In genomic region chr7:106569500-106569929, GRCh38 we compare ENCODE assay signal across 1 cellular context.
TF ChIP-seq lines count a peak whose summit lies in the region.

No MANE protein-coding gene starts in this region.

TF ChIP-seq in K562, 482 proteins besides CTCF, POLR2A, EP300 and RAD21 (continued from another document and continues in another):
- TF ChIP-seq HOMEZ (CRISPR knock-in tag; IDR thresholded peaks at IDR 0.05) (0 out of 2 replicates have a peak, but pooled peaks have one; percentile 65), BRD4 (IDR thresholded peaks at IDR 0.05) (peak; percentile 75; the same call in 1 of the 2 replicates), TCF7L2 (IDR thresholded peaks at IDR 0.05; ENCODE audit: low read depth, low read length) (no peak), RFX5 (IDR thresholded peaks at IDR 0.05; ENCODE audit: low read depth, low read length) (no peak), AFF4 (CRISPR knock-in tag; IDR thresholded peaks at IDR 0.05) (peak; percentile 71; the same call in 1 of the 2 replicates), CAMTA2 (CRISPR knock-in tag; conservative IDR thresholded peaks at IDR 0.05) (no peak), PYGO2 (tag; IDR thresholded peaks at IDR 0.05) (peak; percentile 61; the same call in 1 of the 2 replicates), ZNF561 (CRISPR knock-in tag; conservative IDR thresholded peaks at IDR 0.05) (peak; percentile 82; the same call in 1 of the 2 replicates), ZNF407 (IDR thresholded peaks at IDR 0.05; ENCODE audit: low read depth) (no peak), FOXM1 (IDR thresholded peaks at IDR 0.05; ENCODE audit: low read depth) (peak; percentile 86), FOXM1 (CRISPR knock-in tag; IDR thresholded peaks at IDR 0.05; ENCODE audit: low read depth) (0 out of 2 replicates have a peak, but pooled peaks have one; percentile 59), LEF1 (IDR thresholded peaks at IDR 0.05) (no peak; the same call in 1 of the 2 replicates), ETV1 (tag; conservative IDR thresholded peaks at IDR 0.05; ENCODE audit: low read depth) (no peak; the same call in 1 of the 2 replicates), CHD1 (IDR thresholded peaks at IDR 0.05; ENCODE audit: low read length) (no peak), PHF21A (IDR thresholded peaks at IDR 0.05; ENCODE audit: borderline replicate concordance, low read depth) (no peak), NCOR1 (IDR thresholded peaks at IDR 0.05) (no peak), TAF15 (IDR thresholded peaks at IDR 0.05; ENCODE audit: low read depth, low read length) (no peak), PKNOX1 (IDR thresholded peaks at IDR 0.05) (peak; percentile 95), MAZ (CRISPR knock-in tag; conservative IDR thresholded peaks at IDR 0.05 in 1 of 2, IDR thresholded peaks at IDR 0.05 in 1 of 2) (0 out of 4 replicates have a peak, but pooled peaks have one; percentile 11 to 45), ZBTB33 (CRISPR knock-in tag; IDR thresholded peaks at IDR 0.05) (peak; percentile 66; the same call in 1 of the 2 replicates), ZNF12 (CRISPR knock-in tag; IDR thresholded peaks at IDR 0.05) (no peak), WHSC1 (IDR thresholded peaks at IDR 0.05; ENCODE audit: low read length) (no peak), MYC (IDR thresholded peaks at IDR 0.05; ENCODE audit: low read depth, low read length) (peak; percentile 64), MYC (CRISPR knock-in tag; IDR thresholded peaks at IDR 0.05; ENCODE audit: borderline replicate concordance, low read depth) (no peak), ZFP1 (CRISPR knock-in tag; IDR thresholded peaks at IDR 0.05) (peak; percentile 68), DMBX1 (CRISPR knock-in tag; IDR thresholded peaks at IDR 0.05; ENCODE audit: borderline replicate concordance) (peak; percentile 98), FUS (optimal IDR thresholded peaks at IDR 0.05; ENCODE audit: low read depth, low read length) (no peak), CREM (IDR thresholded peaks at IDR 0.05; ENCODE audit: low read depth) (peak; percentile 71), ETV6 (IDR thresholded peaks at IDR 0.05; ENCODE audit: borderline replicate concordance in 1 of 2, low read depth in 2 of 2, low read length in 1 of 2) (no peak), ETV6 (CRISPR knock-in tag; IDR thresholded peaks at IDR 0.05; ENCODE audit: borderline replicate concordance) (no peak; the same call in 1 of the 2 replicates), BHLHE40 (IDR thresholded peaks at IDR 0.05; ENCODE audit: low read length) (peak; percentile 83), PBX2 (CRISPR knock-in tag; IDR thresholded peaks at IDR 0.05; ENCODE audit: low read depth) (no peak), PBX2 (tag; conservative IDR thresholded peaks at IDR 0.05; ENCODE audit: low read depth) (peak; percentile 69), BMI1 (IDR thresholded peaks at IDR 0.05; ENCODE audit: low read length) (no peak), TFAM (CRISPR knock-in tag; conservative IDR thresholded peaks at IDR 0.05) (no peak), ZNF655 (CRISPR knock-in tag; IDR thresholded peaks at IDR 0.05) (no peak), NELFE (IDR thresholded peaks at IDR 0.05; ENCODE audit: insufficient read depth, insufficient read length) (no peak), NBN (IDR thresholded peaks at IDR 0.05; ENCODE audit: low read depth) (no peak), TAF7 (tag; IDR thresholded peaks at IDR 0.05) (no peak; the same call in 1 of the 2 replicates), NEUROD1 (IDR thresholded peaks at IDR 0.05; ENCODE audit: borderline replicate concordance, low read depth, low read length, partially characterized antibody) (no peak)
